21 cellular contexts compared by ENCODE assay signal in the genomic region with DNA sequence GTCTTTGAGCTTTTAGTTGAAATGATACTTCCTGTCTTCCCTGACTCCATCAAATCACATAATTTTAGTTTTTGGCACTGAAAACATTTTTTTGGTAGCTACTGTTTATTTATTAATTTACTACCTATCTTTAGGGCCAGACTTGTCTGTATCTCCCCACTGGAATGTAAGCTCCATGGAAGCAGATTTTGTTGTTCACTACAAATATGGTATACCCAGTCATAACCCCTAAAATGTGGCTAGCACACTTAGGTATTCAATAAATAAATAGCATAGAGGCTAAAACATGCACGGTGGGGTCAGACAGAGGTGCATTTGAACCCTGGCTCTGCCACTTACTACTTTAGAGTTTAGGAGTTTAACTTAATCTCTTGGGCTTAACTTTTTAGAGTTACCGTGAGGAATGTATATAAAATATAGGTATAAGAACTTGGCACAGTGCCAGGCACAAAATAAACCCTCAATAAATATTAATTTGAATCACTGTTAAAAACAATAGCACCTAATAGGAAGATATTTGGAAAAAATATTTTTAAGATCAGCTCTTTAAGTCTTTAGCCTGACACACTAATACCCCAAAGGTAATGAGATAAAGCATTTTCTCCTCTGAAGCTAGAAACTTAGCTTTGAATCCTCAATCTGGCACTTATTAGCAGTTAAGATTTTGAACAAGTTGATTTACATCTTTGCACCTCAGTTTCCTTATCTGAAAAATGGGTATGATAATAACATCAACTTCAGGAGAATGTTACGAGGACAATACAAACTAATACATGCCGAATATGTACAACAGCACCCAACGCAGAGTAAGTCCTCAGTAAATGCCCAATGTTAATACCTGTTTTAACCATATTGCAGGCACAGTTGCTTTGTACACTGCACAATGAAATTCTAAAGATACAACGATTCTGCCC.
"Had no signal": no experiment of that assay in that cellular context is flagged by ENCODE, and none has a peak within 500 bp of the region (broad histone marks: within the 10 kb centered on the region; RNA-seq: fewer than 3 reads in every experiment).

No MANE protein-coding gene starts in this region.

- H3K4me1 Mint-ChIP-seq: activated B cell treated with CpG ODN at 0.5 μM for 24 hours; activated CD4-positive, alpha-beta T cell treated with anti-CD3 and anti-CD28 coated beads for 36 hours; activated naive CD8-positive, alpha-beta T cell treated with anti-CD3 and anti-CD28 coated beads for 36 hours; endodermal cell; naive thymus-derived CD8-positive, alpha-beta T cell; neural progenitor cell had no signal

- H3K9me3 Mint-ChIP-seq: activated B cell treated with CpG ODN at 0.5 μM for 24 hours; activated CD4-positive, alpha-beta memory T cell treated with anti-CD3 and anti-CD28 coated beads for 36 hours; activated naive CD8-positive, alpha-beta T cell treated with anti-CD3 and anti-CD28 coated beads for 36 hours; naive thymus-derived CD8-positive, alpha-beta T cell; neural progenitor cell; stimulated activated naive CD8-positive, alpha-beta T cell treated with anti-CD3 and anti-CD28 coated beads, Interleukin-15, Interleukin-2, amounts not matched to agents 100 ng/mL and 50 ng/mL, for 24 hours; T-helper 1 cell treated with Interleukin-12 subunit alpha and Interleukin-12 subunit beta and Interleukin-4 antibody, amounts not matched to agents 30 μg/mL and 1 μg/mL, for 36 hours had no signal

- H2AFZ ChIP-seq: neural progenitor cell had no signal

- H3K9me3 ChIP-seq: left lung, spleen, thyroid gland had no signal

- H3K4me3 Mint-ChIP-seq: activated B cell treated with CpG ODN at 0.5 μM for 24 hours; activated CD4-positive, alpha-beta memory T cell treated with anti-CD3 and anti-CD28 coated beads for 36 hours; activated CD4-positive, alpha-beta T cell treated with anti-CD3 and anti-CD28 coated beads for 36 hours; activated naive CD8-positive, alpha-beta T cell treated with anti-CD3 and anti-CD28 coated beads for 36 hours; endodermal cell; naive thymus-derived CD8-positive, alpha-beta T cell; neural progenitor cell; stimulated activated naive CD8-positive, alpha-beta T cell treated with anti-CD3 and anti-CD28 coated beads, Interleukin-15, Interleukin-2, amounts not matched to agents 100 ng/mL and 50 ng/mL, for 24 hours; T-helper 1 cell treated with Interleukin-12 subunit alpha and Interleukin-12 subunit beta and Interleukin-4 antibody, amounts not matched to agents 30 μg/mL and 1 μg/mL, for 36 hours had no signal

- FAIRE-seq: bronchial epithelial cell had no signal

- DNase-seq: activated B cell treated with CpG ODN at 0.5 μM for 24 hours; activated CD4-positive, alpha-beta memory T cell treated with anti-CD3 and anti-CD28 coated beads for 36 hours; activated CD4-positive, alpha-beta T cell treated with anti-CD3 and anti-CD28 coated beads for 36 hours; activated naive CD4-positive, alpha-beta T cell treated with Interleukin-2 at 50 U/mL for 16 hours; activated naive CD8-positive, alpha-beta T cell treated with anti-CD3 and anti-CD28 coated beads for 36 hours; activated T-cell treated with anti-CD3 and anti-CD28 coated beads, Interleukin-2, amount 50 U/mL, for 48 hours; cortex of kidney; endodermal cell; left lung; naive thymus-derived CD8-positive, alpha-beta T cell; retina; spleen; stimulated activated CD4-positive, alpha-beta T cell treated with anti-CD3 and anti-CD28 coated beads, Interleukin-4, amount 100 ng/mL, for 24 hours; substantia nigra; thyroid gland had no signal

- H3K4me3 ChIP-seq: left lung, lung, neural progenitor cell, spleen, thyroid gland had no signal

- H3K4me1 ChIP-seq: left lung, neural progenitor cell, spleen, thyroid gland had no signal

- H3K4me2 ChIP-seq: neural progenitor cell had no signal

- H3K9ac ChIP-seq: neural progenitor cell had no signal

- H3K27ac ChIP-seq: left lung, neural progenitor cell, spleen, thyroid gland had no signal

- H3K27me3 Mint-ChIP-seq: activated B cell treated with CpG ODN at 0.5 μM for 24 hours; activated CD4-positive, alpha-beta memory T cell treated with anti-CD3 and anti-CD28 coated beads for 36 hours; activated CD4-positive, alpha-beta T cell treated with anti-CD3 and anti-CD28 coated beads for 36 hours; activated naive CD8-positive, alpha-beta T cell treated with anti-CD3 and anti-CD28 coated beads for 36 hours; naive thymus-derived CD8-positive, alpha-beta T cell; progenitor cell of endocrine pancreas; stimulated activated naive CD8-positive, alpha-beta T cell treated with anti-CD3 and anti-CD28 coated beads, Interleukin-15, Interleukin-2, amounts not matched to agents 100 ng/mL and 50 ng/mL, for 24 hours had no signal

- ATAC-seq: activated CD4-positive, alpha-beta T cell treated with anti-CD3 and anti-CD28 coated beads for 36 hours; naive thymus-derived CD8-positive, alpha-beta T cell had no signal

- H3K27me3 ChIP-seq: left lung, neural progenitor cell, spleen, thyroid gland had no signal

- H3K27ac Mint-ChIP-seq: activated B cell treated with CpG ODN at 0.5 μM for 24 hours; activated CD4-positive, alpha-beta memory T cell treated with anti-CD3 and anti-CD28 coated beads for 36 hours; activated CD4-positive, alpha-beta T cell treated with anti-CD3 and anti-CD28 coated beads for 36 hours; activated naive CD8-positive, alpha-beta T cell treated with anti-CD3 and anti-CD28 coated beads for 36 hours; endodermal cell; neural progenitor cell; progenitor cell of endocrine pancreas; stimulated activated naive CD8-positive, alpha-beta T cell treated with anti-CD3 and anti-CD28 coated beads, Interleukin-15, Interleukin-2, amounts not matched to agents 100 ng/mL and 50 ng/mL, for 24 hours; T-helper 1 cell treated with Interleukin-12 subunit alpha and Interleukin-12 subunit beta and Interleukin-4 antibody, amounts not matched to agents 30 μg/mL and 1 μg/mL, for 36 hours had no signal
